18 cellular contexts compared by ENCODE assay signal in genomic region chr15:72671531-72671930, GRCh38. TPM values are rescaled to one million over a fixed set of nuclear protein-coding genes. Genes with fewer than 3 reads are reported as not detected.
"Had no signal": no experiment of that assay in that cellular context is flagged by ENCODE, and none has a peak within 500 bp of the region (broad histone marks: within the 10 kb centered on the region; RNA-seq: fewer than 3 reads in every experiment).

No MANE protein-coding gene starts in this region.

- H3K9ac ChIP-seq: neural progenitor cell had no signal

- H3K36me3 ChIP-seq: breast epithelium, gastroesophageal sphincter, heart left ventricle, neural progenitor cell, ovary, suprapubic skin, vagina, WERI-Rb-1 had no signal

- DNase-seq: activated gamma-delta T cell, erythroblast had no signal

- H3K27me3 ChIP-seq: breast epithelium, neural progenitor cell, ovary, vagina had no signal

- H3K4me3 ChIP-seq: mucosa of descending colon, ovary, psoas muscle, skin epidermis, suprapubic skin had no signal

- H3K9me3 ChIP-seq: breast epithelium, gastroesophageal sphincter, heart left ventricle, mucosa of descending colon, ovary, psoas muscle, suprapubic skin, vagina had no signal

- H3K4me1 ChIP-seq: breast epithelium, neural progenitor cell, psoas muscle, vagina had no signal

- H3K27ac ChIP-seq: breast epithelium, coronary artery, neural progenitor cell, ovary, psoas muscle, skin epidermis, suprapubic skin, vagina had no signal

RNA-seq across cellular contexts. Expression of gene HIGD2B, which starts 14.5 kb away (rescaled TPM):
- total RNA-seq: astrocyte, breast epithelium, gastroesophageal sphincter, left cardiac atrium, lower leg skin, mucosa of descending colon, ovary, psoas muscle, right cardiac atrium, suprapubic skin, vagina had no signal

RNA-seq across cellular contexts. Expression of gene GOLGA6B, which starts 17.0 kb away (rescaled TPM):
- total RNA-seq: astrocyte, breast epithelium, heart left ventricle, left cardiac atrium, mucosa of descending colon, psoas muscle, right cardiac atrium, vagina had no signal
